ENCODE assay signal across 16 cellular contexts in genomic region chr1:244381887-244382565, GRCh38.
DNase-seq lines count a peak whose midpoint lies in the region; ATAC-seq, FAIRE-seq and TF ChIP-seq lines count a peak whose summit lies in the region.
"Had no signal": no experiment of that assay in that cellular context is flagged by ENCODE, and none has a peak within 500 bp of the region (broad histone marks: within the 10 kb centered on the region; RNA-seq: fewer than 3 reads in every experiment).

No MANE protein-coding gene starts in this region.

- intact Hi-C loops in endothelial cell of umbilical vein (cut with micrococcal nuclease) = loop anchor here (2.0 kb wide), 1 partner anchor 67 kb away; no protein-coding TSS in a partner anchor

- BruUV-seq in endothelial cell of umbilical vein (replicated peaks; lab: Mats Ljungman, UMichigan) = no TSS peak

- ATAC-seq in activated CD8-positive, alpha-beta T cell treated with anti-CD3 and anti-CD28 coated beads, Interleukin-2, amount 10 ng/mL, durations not matched to agents 7 days and 5 days = no peak
- no peak for ATAC-seq in activated T-helper 17 cell treated with anti-CD3 and anti-CD28 coated beads, Interleukin-2, amount 50 U/mL, for 72 hours (replicated peaks)
- ATAC-seq: activated naive CD4-positive, alpha-beta T cell treated with anti-CD3 and anti-CD28 coated beads, Interleukin-2, amount 50 U/mL, for 72 hours; Right ventricle myocardium inferior had no signal

- no peaks in the 10 kb centered on the region for H3K27me3 ChIP-seq in endothelial cell of umbilical vein (ENCODE audit: control insufficient read depth in 2 of 2, insufficient read depth in 2 of 2, low read length in 2 of 2)
- H3K27me3 ChIP-seq: dorsolateral prefrontal cortex had no signal

- peaks cover 7% of the 10 kb centered on the region for H3K4me1 ChIP-seq in endothelial cell of umbilical vein (ENCODE audit: control insufficient read depth, extremely low read depth, insufficient read depth, low read length)
- H3K4me1 ChIP-seq: parathyroid adenoma had no signal

- TF ChIP-seq CTCF in AG10803 (conservative IDR thresholded peaks at IDR 0.05; ENCODE audit: low read length) (no peak), endothelial cell of umbilical vein (IDR thresholded peaks at IDR 0.05; ENCODE audit: extremely low read depth in 1 of 2, insufficient read depth in 1 of 2, low read depth in 1 of 2, low read length in 2 of 2) (no peak), neural crest cell (conservative IDR thresholded peaks at IDR 0.05) (no peak)

- H4K20me1 ChIP-seq in endothelial cell of umbilical vein (replicated peaks; ENCODE audit: control insufficient read depth, extremely low read depth, insufficient read depth, low read length) = no peaks in the 10 kb centered on the region

- H3K36me3 Mint-ChIP-seq in neural crest cell (ENCODE audit: low read depth) = no peaks in the 10 kb centered on the region
- no peaks in the 10 kb centered on the region for H3K36me3 Mint-ChIP-seq in activated CD8-positive, alpha-beta T cell treated with anti-CD3 and anti-CD28 coated beads, Interleukin-2, amount 10 ng/mL, durations not matched to agents 7 days and 5 days (ENCODE audit: low read depth)
- no peaks in the 10 kb centered on the region for H3K36me3 Mint-ChIP-seq in activated T-helper 17 cell treated with anti-CD3 and anti-CD28 coated beads, Interleukin-2, amount 50 U/mL, for 72 hours (ENCODE audit: low read depth)
- H3K36me3 Mint-ChIP-seq: activated naive CD4-positive, alpha-beta T cell treated with anti-CD3 and anti-CD28 coated beads, Interleukin-2, amount 50 U/mL, for 72 hours had no signal

- H3K9me1 ChIP-seq in endothelial cell of umbilical vein (replicated peaks; ENCODE audit: control insufficient read depth, extremely low read depth, insufficient read depth, low read length) = no peaks in the 10 kb centered on the region

- POLR2A ChIA-PET in endothelial cell of umbilical vein (lab: Charles Lee) = no interaction called here
- POLR2A ChIA-PET in activated CD8-positive, alpha-beta T cell treated with anti-CD3 and anti-CD28 coated beads, Interleukin-2, amount 10 ng/mL, durations not matched to agents 7 days and 5 days (lab: Charles Lee) = no interaction called here
- POLR2A ChIA-PET in HEK293T (lab: Yijun Ruan, JAX) = no interaction called here

- H3K79me2 ChIP-seq in endothelial cell of umbilical vein (ENCODE audit: control insufficient read depth, insufficient read depth, low read length) = no peaks in the 10 kb centered on the region
- H3K79me2 ChIP-seq: parathyroid adenoma had no signal

- peak overlapping the region; percentile 49 for H2AFZ ChIP-seq in endothelial cell of umbilical vein (ENCODE audit: low read depth, low read length)
- H2AFZ ChIP-seq: parathyroid adenoma had no signal

- CTCF ChIA-PET in endothelial cell of umbilical vein (lab: Charles Lee) (interaction anchor here (0.9 to 1.4 kb wide), 6 partner anchors 15 to 82 kb away, joined by 3 read pairs; no protein-coding TSS in a partner anchor), HEK293T (lab: Yijun Ruan, JAX) (no interaction called here)
- CTCF ChIA-PET in activated CD8-positive, alpha-beta T cell treated with anti-CD3 and anti-CD28 coated beads, Interleukin-2, amount 10 ng/mL, durations not matched to agents 7 days and 5 days (lab: Charles Lee) = no interaction called here

- H3K9me3 Mint-ChIP-seq in neural crest cell = no peaks in the 10 kb centered on the region
- H3K9me3 Mint-ChIP-seq in activated CD8-positive, alpha-beta T cell treated with anti-CD3 and anti-CD28 coated beads, Interleukin-2, amount 10 ng/mL, durations not matched to agents 7 days and 5 days (ENCODE audit: insufficient read depth) = no peaks in the 10 kb centered on the region
- no peaks in the 10 kb centered on the region for H3K9me3 Mint-ChIP-seq in activated T-helper 17 cell treated with anti-CD3 and anti-CD28 coated beads, Interleukin-2, amount 50 U/mL, for 72 hours
- H3K9me3 Mint-ChIP-seq: activated naive CD4-positive, alpha-beta T cell treated with anti-CD3 and anti-CD28 coated beads, Interleukin-2, amount 50 U/mL, for 72 hours; H9 had no signal

- dilution Hi-C loops in endothelial cell of umbilical vein (cut with MboI; ENCODE audit: extremely low pct_ligation_motif_present, low sequenced_read_pairs) = no loop called here

- no peak for TF ChIP-seq POLR2A in endothelial cell of umbilical vein (IDR thresholded peaks at IDR 0.05; ENCODE audit: low read depth, low read length)

- no peaks in the 10 kb centered on the region for H3K4me1 Mint-ChIP-seq in neural crest cell
- no peaks in the 10 kb centered on the region for H3K4me1 Mint-ChIP-seq in activated CD8-positive, alpha-beta T cell treated with anti-CD3 and anti-CD28 coated beads, Interleukin-2, amount 10 ng/mL, durations not matched to agents 7 days and 5 days (ENCODE audit: low read depth)
- no peaks in the 10 kb centered on the region for H3K4me1 Mint-ChIP-seq in activated T-helper 17 cell treated with anti-CD3 and anti-CD28 coated beads, Interleukin-2, amount 50 U/mL, for 72 hours
- H3K4me1 Mint-ChIP-seq: CD4-positive, CD25-positive, alpha-beta regulatory T cell had no signal

- no peaks in the 10 kb centered on the region for H3K9me3 ChIP-seq in endothelial cell of umbilical vein (replicated peaks; ENCODE audit: control insufficient read depth, insufficient read depth, low read length)

- no peaks in the 10 kb centered on the region for H3K36me3 ChIP-seq in endothelial cell of umbilical vein (ENCODE audit: control insufficient read depth in 2 of 2, extremely low read depth in 1 of 2, insufficient read depth in 2 of 2, low read length in 2 of 2)

- peak overlapping the region; percentile 59 for H3K27ac Mint-ChIP-seq in neural crest cell (ENCODE audit: unreplicated experiment)
- H3K27ac Mint-ChIP-seq in activated CD8-positive, alpha-beta T cell treated with anti-CD3 and anti-CD28 coated beads, Interleukin-2, amount 10 ng/mL, durations not matched to agents 7 days and 5 days = no peak overlapping the region
- H3K27ac Mint-ChIP-seq in activated T-helper 17 cell treated with anti-CD3 and anti-CD28 coated beads, Interleukin-2, amount 50 U/mL, for 72 hours = no peak overlapping the region
- H3K27ac Mint-ChIP-seq: H9 had no signal

- no peak overlapping the region for H3K4me3 Mint-ChIP-seq in neural crest cell
- no peak overlapping the region for H3K4me3 Mint-ChIP-seq in activated CD8-positive, alpha-beta T cell treated with anti-CD3 and anti-CD28 coated beads, Interleukin-2, amount 10 ng/mL, durations not matched to agents 7 days and 5 days
- no peak overlapping the region for H3K4me3 Mint-ChIP-seq in activated T-helper 17 cell treated with anti-CD3 and anti-CD28 coated beads, Interleukin-2, amount 50 U/mL, for 72 hours
- H3K4me3 Mint-ChIP-seq: CD4-positive, CD25-positive, alpha-beta regulatory T cell; H9 had no signal

- DNase-seq in AG10803 (ENCODE audit: low read depth) (peak; percentile 74), RPMI7951 (ENCODE audit: low read depth) (peak; percentile 67), endothelial cell of umbilical vein (ENCODE audit: low read depth, low spot score) (peak; percentile 70), neural crest cell (ENCODE audit: low read depth, low spot score) (no peak), HEK293T (ENCODE audit: extremely low spot score) (no peak)
- DNase-seq in activated CD8-positive, alpha-beta T cell treated with anti-CD3 and anti-CD28 coated beads, Interleukin-2, amount 10 ng/mL, durations not matched to agents 7 days and 5 days = no peak
- no peak for DNase-seq in stimulated activated naive CD4-positive, alpha-beta T cell treated with Interleukin-2 at 50 U/mL for 16 hours (lab: John Stamatoyannopoulos, UW)
- DNase-seq: CD4-positive, CD25-positive, alpha-beta regulatory T cell; dorsolateral prefrontal cortex; H9; NCI-H526; stimulated activated CD4-positive, alpha-beta T cell treated with anti-CD3 and anti-CD28 coated beads, Interleukin-2, amount 100 ng/mL, for 24 hours had no signal

- no peaks in the 10 kb centered on the region for H3K27me3 Mint-ChIP-seq in neural crest cell (ENCODE audit: low read depth)
- no peaks in the 10 kb centered on the region for H3K27me3 Mint-ChIP-seq in activated CD8-positive, alpha-beta T cell treated with anti-CD3 and anti-CD28 coated beads, Interleukin-2, amount 10 ng/mL, durations not matched to agents 7 days and 5 days (ENCODE audit: low read depth)
- H3K27me3 Mint-ChIP-seq in activated T-helper 17 cell treated with anti-CD3 and anti-CD28 coated beads, Interleukin-2, amount 50 U/mL, for 72 hours = no peaks in the 10 kb centered on the region
- H3K27me3 Mint-ChIP-seq: CD4-positive, CD25-positive, alpha-beta regulatory T cell had no signal

- H3K4me3 ChIP-seq in AG10803 (ENCODE audit: low read length) = no peak overlapping the region
- H3K4me3 ChIP-seq in endothelial cell of umbilical vein (replicated peaks in 1 of 3; ENCODE audit: insufficient read depth in 1 of 3, low read depth in 1 of 3, low read length in 3 of 3) = no peak overlapping the region
- H3K4me3 ChIP-seq: dorsolateral prefrontal cortex had no signal

- FAIRE-seq in endothelial cell of umbilical vein (lab: Jason Lieb, UNC) = peak; percentile 83

- H3K27ac ChIP-seq in endothelial cell of umbilical vein (ENCODE audit: insufficient read depth, low read depth, low read length) = no peak overlapping the region
- H3K27ac ChIP-seq: dorsolateral prefrontal cortex, parathyroid adenoma had no signal

- H3K9ac ChIP-seq in endothelial cell of umbilical vein (replicated peaks; ENCODE audit: extremely low read depth, insufficient read depth, low read length) = no peak overlapping the region
- H3K9ac ChIP-seq: parathyroid adenoma had no signal

- H3K4me2 ChIP-seq in endothelial cell of umbilical vein (ENCODE audit: insufficient read depth, low read length) = peak overlapping the region; percentile 21

TF ChIP-seq in endothelial cell of umbilical vein, 7 proteins besides CTCF, POLR2A, EP300 and RAD21 (continues in another document):
- TF ChIP-seq POLR2AphosphoS5 (IDR thresholded peaks at IDR 0.05; ENCODE audit: insufficient read depth, low read depth, low read length) (no peak), JUN (IDR thresholded peaks at IDR 0.05; ENCODE audit: borderline replicate concordance, insufficient read depth, insufficient read length, low read depth) (peak; percentile 55), MAX (IDR thresholded peaks at IDR 0.05; ENCODE audit: insufficient read depth, insufficient read length) (no peak)

TF ChIP-seq in HEK293T, 16 proteins besides CTCF, POLR2A, EP300 and RAD21 (continues in another document):
- no peak for TF ChIP-seq NFRKB (IDR thresholded peaks at IDR 0.05)
- TF ChIP-seq L3MBTL2 (conservative IDR thresholded peaks at IDR 0.05) = no peak
- no peak for TF ChIP-seq HDGF (IDR thresholded peaks at IDR 0.05; ENCODE audit: borderline replicate concordance)
- TF ChIP-seq FOXM1 (IDR thresholded peaks at IDR 0.05; ENCODE audit: borderline replicate concordance) = no peak
- TF ChIP-seq ELF4 (IDR thresholded peaks at IDR 0.05) = no peak
- TF ChIP-seq BHLHE40 (IDR thresholded peaks at IDR 0.05; ENCODE audit: borderline replicate concordance) = no peak
- no peak for TF ChIP-seq FOXA1 (IDR thresholded peaks at IDR 0.05)
- no peak for TF ChIP-seq FOXK2 (IDR thresholded peaks at IDR 0.05)
- TF ChIP-seq LEF1 (IDR thresholded peaks at IDR 0.05; ENCODE audit: borderline replicate concordance) = no peak

Comparison
In these comparisons a context has a peak if more than half of its experiments do, and no peak if none do; other contexts are left out.
1. DNase-seq: peak in AG10803 (single experiment), RPMI7951 (single experiment) and endothelial cell of umbilical vein (single experiment); none in neural crest cell (single experiment), activated CD8-positive, alpha-beta T cell treated with anti-CD3 and anti-CD28 coated beads, Interleukin-2, amount 10 ng/mL, durations not matched to agents 7 days and 5 days (single experiment), stimulated activated naive CD4-positive, alpha-beta T cell treated with Interleukin-2 at 50 U/mL for 16 hours (single experiment) and HEK293T (single experiment).